Comparison of ENCODE assay signal across 8 cellular contexts in genomic region chr3:195897081-195897852, GRCh38. TPM values are rescaled to one million over a fixed set of nuclear protein-coding genes. Genes with fewer than 3 reads are reported as not detected.
A peak's percentile ranks its signal among the peaks of the same experiment; 100 is the strongest.
DNase-seq lines count a peak whose midpoint lies in the region; ATAC-seq, FAIRE-seq and TF ChIP-seq lines count a peak whose summit lies in the region.

No MANE protein-coding gene starts in this region.

- no peaks in the 10 kb centered on the region for H3K9me3 ChIP-seq in psoas muscle

- no peaks in the 10 kb centered on the region for H3K9me3 Mint-ChIP-seq in T-cell

- H3K4me1 ChIP-seq in psoas muscle = peaks cover 73% of the 10 kb centered on the region

- H3K4me1 Mint-ChIP-seq in T-cell = peaks cover 68 to 75% (median 72%) of the 10 kb centered on the region in 3 donors

- H3K27ac ChIP-seq in psoas muscle = peak overlapping the region; percentile 91

- DNase-seq in H54 (ENCODE audit: insufficient read length, low spot score) (peak; percentile 99), T-cell (no peak), fibroblast of gingiva (ENCODE audit: low read depth) (peak; percentile 48), psoas muscle (peak; percentile 60 to 79), OCI-M2 (lab: John Stamatoyannopoulos, UW; ENCODE audit: unreplicated experiment) (no peak), NCI-H2227 (lab: John Stamatoyannopoulos, UW; ENCODE audit: unreplicated experiment) (no peak)
- DNase-seq in activated CD4-positive, CD25-positive, alpha-beta regulatory T cell (lab: John Stamatoyannopoulos, UW) = no peak

- no peak for ATAC-seq in T-cell (replicated peaks in 1 of 4)
- peak in 3 of 4 donors; percentile 2 to 10 (median 9) for ATAC-seq in psoas muscle
- no peak for ATAC-seq in HG03521 (IDR thresholded peaks at IDR 0.05; ENCODE audit: unreplicated experiment)

- POLR2A ChIA-PET in T-cell (lab: Charles Lee) = no interaction called here

- WGBS in psoas muscle, 3 donors = 55 to 63% (median 62%) methylated on average over 9 to 10 of the region's 10 CpGs

- no peaks in the 10 kb centered on the region for H3K27me3 ChIP-seq in psoas muscle (ENCODE audit: insufficient read depth in 3 of 3, low read length in 2 of 3)

- H3K4me3 Mint-ChIP-seq in T-cell = peak overlapping the region; percentile 89 to 93 (median 90)

- peak; percentile 20 for FAIRE-seq in H54 (lab: Jason Lieb, UNC)

- intact Hi-C loops in psoas muscle (cut with DNase I) = no loop called here

- no peak for TF ChIP-seq CTCF in psoas muscle (IDR thresholded peaks at IDR 0.05)

- H3K36me3 ChIP-seq in psoas muscle (ENCODE audit: insufficient read depth in 1 of 2, low read depth in 1 of 2) = no peaks in the 10 kb centered on the region

- TF ChIP-seq POLR2A in H54 (IDR thresholded peaks at IDR 0.05; ENCODE audit: low read depth, low read length) = no peak

- no peaks in the 10 kb centered on the region for H3K27me3 Mint-ChIP-seq in T-cell

- H3K4me3 ChIP-seq in psoas muscle = peak overlapping the region; percentile 82

- H3K27ac Mint-ChIP-seq in T-cell = peak overlapping the region; percentile 93 to 98

- CTCF ChIA-PET in T-cell (lab: Charles Lee) = interaction anchor here (1.0 to 3.9 kb wide), 2 partner anchors 17 to 18 kb away, joined by 3 to 22 read pairs; no protein-coding TSS in a partner anchor

- H3K36me3 Mint-ChIP-seq in T-cell = no peaks in the 10 kb centered on the region

RNA-seq across cellular contexts. Expression of gene TNK2, which starts 11.1 kb away (rescaled TPM):
- total RNA-seq in T-cell = 100 to 1,000 TPM; 159 to 198 (median 181) TPM
- 100 to 1,000 TPM in 1 of 4 donors, 10 to 100 TPM in 3; 41.7 to 322 (median 77.6) TPM for total RNA-seq in psoas muscle
- 10 to 100 TPM; 37.1 to 67.1 (median 52.2) TPM for polyA plus RNA-seq in psoas muscle

Comparison
In these comparisons a context has a peak if more than half of its experiments do, and no peak if none do; other contexts are left out.
1. DNase-seq: peak in H54 (single experiment), fibroblast of gingiva (single experiment) and psoas muscle (2 of 2); none in T-cell (0 of 34), activated CD4-positive, CD25-positive, alpha-beta regulatory T cell (0 of 4), OCI-M2 (single experiment) and NCI-H2227 (single experiment).
2. ATAC-seq: peak in psoas muscle (3 of 4); none in T-cell (0 of 4) and HG03521 (single experiment).